Comparison of ENCODE assay signal across 1 cellular context in the genomic region with DNA sequence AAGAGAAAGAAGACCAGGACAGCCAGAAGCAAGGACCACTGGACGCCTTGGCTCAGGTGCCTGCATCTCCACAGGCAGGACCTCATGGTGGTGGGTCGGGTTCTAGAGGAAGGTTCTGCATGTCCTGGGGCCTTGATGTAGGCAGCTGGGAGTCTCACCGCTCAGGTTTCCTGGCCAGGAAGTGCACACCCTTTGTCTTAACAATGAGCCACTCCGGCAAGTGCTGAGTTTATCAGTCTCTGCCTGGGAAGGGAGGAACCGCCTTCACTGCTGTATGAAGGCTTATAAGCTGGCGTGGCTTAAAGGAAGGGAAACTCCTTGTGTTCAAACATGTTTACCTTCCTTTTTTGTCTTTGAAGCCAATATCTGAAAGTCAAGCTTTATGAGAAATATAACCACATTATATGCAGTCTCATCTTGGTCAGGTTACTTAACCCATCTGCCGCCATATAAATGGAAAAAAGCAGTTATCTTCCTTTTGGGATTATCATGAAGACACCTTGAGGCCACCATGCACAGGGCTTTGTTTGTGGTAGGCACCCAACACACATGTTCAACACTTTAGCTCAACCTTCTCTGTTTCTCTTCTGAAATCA.
TF ChIP-seq lines count a peak whose summit lies in the region.

ST6GALNAC1 (minus strand) TSS at position 205 of the 596 bp plus-strand sequence; CDS start at position 86, 119 bp downstream.

TF ChIP-seq in K562, 482 proteins besides CTCF, POLR2A, EP300 and RAD21 (continued from another document and continues in another):
- no peak for TF ChIP-seq EWSR1 (IDR thresholded peaks at IDR 0.05; ENCODE audit: borderline replicate concordance, low read depth, partially characterized antibody)
- no peak for TF ChIP-seq NFIX (CRISPR knock-in tag; IDR thresholded peaks at IDR 0.05; ENCODE audit: low read depth)
- TF ChIP-seq DIDO1 (tag; IDR thresholded peaks at IDR 0.05; ENCODE audit: low read depth): no peak
- no peak for TF ChIP-seq CHCHD3 (CRISPR knock-in tag; IDR thresholded peaks at IDR 0.05)
- no peak for TF ChIP-seq ASH1L (IDR thresholded peaks at IDR 0.05; ENCODE audit: borderline replicate concordance, low read depth, partially characterized antibody)
- 0 out of 2 replicates have a peak, but pooled peaks have one; percentile 29 for TF ChIP-seq NFE2 (IDR thresholded peaks at IDR 0.05; ENCODE audit: low read depth)
- TF ChIP-seq FOXK1 (CRISPR knock-in tag; IDR thresholded peaks at IDR 0.05; ENCODE audit: borderline replicate concordance): 0 out of 2 replicates have a peak, but pooled peaks have one; percentile 26
- 0 out of 2 replicates have a peak, but pooled peaks have one; percentile 70 for TF ChIP-seq ZNF584 (CRISPR knock-in tag; IDR thresholded peaks at IDR 0.05; ENCODE audit: low read depth)
- no peak for TF ChIP-seq ZNF280A (IDR thresholded peaks at IDR 0.05; ENCODE audit: low read depth, partially characterized antibody)
- TF ChIP-seq KDM4B (IDR thresholded peaks at IDR 0.05; ENCODE audit: borderline replicate concordance in 2 of 2, low read depth in 1 of 2): no peak
- TF ChIP-seq ZNF780A (CRISPR knock-in tag; IDR thresholded peaks at IDR 0.05): no peak
- no peak for TF ChIP-seq NR2F6 (CRISPR knock-in tag; IDR thresholded peaks at IDR 0.05)
- no peak for TF ChIP-seq ZNF224 (CRISPR knock-in tag; IDR thresholded peaks at IDR 0.05)
- TF ChIP-seq, protein P1, sequence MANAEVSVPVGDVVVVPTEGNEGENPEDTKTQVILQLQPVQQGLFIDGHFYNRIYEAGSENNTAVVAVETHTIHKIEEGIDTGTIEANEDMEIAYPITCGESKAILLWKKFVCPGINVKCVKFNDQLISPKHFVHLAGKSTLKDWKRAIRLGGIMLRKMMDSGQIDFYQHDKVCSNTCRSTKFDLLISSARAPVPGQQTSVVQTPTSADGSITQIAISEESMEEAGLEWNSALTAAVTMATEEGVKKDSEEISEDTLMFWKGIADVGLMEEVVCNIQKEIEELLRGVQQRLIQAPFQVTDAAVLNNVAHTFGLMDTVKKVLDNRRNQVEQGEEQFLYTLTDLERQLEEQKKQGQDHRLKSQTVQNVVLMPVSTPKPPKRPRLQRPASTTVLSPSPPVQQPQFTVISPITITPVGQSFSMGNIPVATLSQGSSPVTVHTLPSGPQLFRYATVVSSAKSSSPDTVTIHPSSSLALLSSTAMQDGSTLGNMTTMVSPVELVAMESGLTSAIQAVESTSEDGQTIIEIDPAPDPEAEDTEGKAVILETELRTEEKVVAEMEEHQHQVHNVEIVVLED (CRISPR knock-in tag; IDR thresholded peaks at IDR 0.05): peak; percentile 6; the same call in 1 of the 2 replicates
- TF ChIP-seq, protein P2, sequence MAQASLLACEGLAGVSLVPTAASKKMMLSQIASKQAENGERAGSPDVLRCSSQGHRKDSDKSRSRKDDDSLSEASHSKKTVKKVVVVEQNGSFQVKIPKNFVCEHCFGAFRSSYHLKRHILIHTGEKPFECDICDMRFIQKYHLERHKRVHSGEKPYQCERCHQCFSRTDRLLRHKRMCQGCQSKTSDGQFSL (CRISPR knock-in tag; IDR thresholded peaks at IDR 0.05): no peak
- TF ChIP-seq, protein P2 (tag; IDR thresholded peaks at IDR 0.05): peak in 1 of 2 experiments; percentile 61; a peak in 1 of 4 replicates
- TF ChIP-seq USF1 (CRISPR knock-in tag; IDR thresholded peaks at IDR 0.05): no peak
- 0 out of 2 replicates have a peak, but pooled peaks have one; percentile 74 for TF ChIP-seq KLF1 (tag; IDR thresholded peaks at IDR 0.05)
- TF ChIP-seq ZMIZ1 (IDR thresholded peaks at IDR 0.05; ENCODE audit: low read depth in 2 of 2, low read length in 2 of 2): no peak
- no peak for TF ChIP-seq ELF4 (CRISPR knock-in tag; IDR thresholded peaks at IDR 0.05)
- TF ChIP-seq THAP12 (CRISPR knock-in tag; IDR thresholded peaks at IDR 0.05): peak; percentile 91
- peak; percentile 40; the same call in 1 of the 2 replicates for TF ChIP-seq GATAD2B (IDR thresholded peaks at IDR 0.05; ENCODE audit: borderline replicate concordance)
- no peak for TF ChIP-seq ARNT (IDR thresholded peaks at IDR 0.05)
- TF ChIP-seq JUN (IDR thresholded peaks at IDR 0.05; ENCODE audit: borderline replicate concordance, low read depth, low read length): no peak
- no peak for TF ChIP-seq JUN (CRISPR knock-in tag; IDR thresholded peaks at IDR 0.05; ENCODE audit: borderline replicate concordance)
- no peak for TF ChIP-seq PREB (CRISPR knock-in tag; IDR thresholded peaks at IDR 0.05)
- no peak for TF ChIP-seq NR2C1 (IDR thresholded peaks at IDR 0.05)
- TF ChIP-seq NR2C1 (tag; IDR thresholded peaks at IDR 0.05): peak; percentile 56
- peak; percentile 62; the same call in 1 of the 2 replicates for TF ChIP-seq PML (IDR thresholded peaks at IDR 0.05; ENCODE audit: low read length)
- TF ChIP-seq CC2D1A (IDR thresholded peaks at IDR 0.05): no peak
- no peak for TF ChIP-seq ZNF282 (CRISPR knock-in tag; IDR thresholded peaks at IDR 0.05)
- TF ChIP-seq HDAC2 (IDR thresholded peaks at IDR 0.05): no peak
- peak in 1 of 2 experiments; percentile 57; a peak in 2 of 4 replicates for TF ChIP-seq MNT (conservative IDR thresholded peaks at IDR 0.05)
- TF ChIP-seq, protein P3, sequence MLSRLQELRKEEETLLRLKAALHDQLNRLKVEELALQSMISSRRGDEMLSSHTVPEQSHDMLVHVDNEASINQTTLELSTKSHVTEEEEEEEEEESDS (CRISPR knock-in tag; IDR thresholded peaks at IDR 0.05): no peak
- TF ChIP-seq XRCC3 (IDR thresholded peaks at IDR 0.05): no peak
- TF ChIP-seq ZNF445 (CRISPR knock-in tag; IDR thresholded peaks at IDR 0.05; ENCODE audit: low read depth): no peak
- TF ChIP-seq PHB (CRISPR knock-in tag; IDR thresholded peaks at IDR 0.05): no peak
- TF ChIP-seq MXD1 (CRISPR knock-in tag; IDR thresholded peaks at IDR 0.05; ENCODE audit: borderline replicate concordance, poor library complexity, severe bottlenecking): no peak
- no peak for TF ChIP-seq PHF21A (IDR thresholded peaks at IDR 0.05; ENCODE audit: borderline replicate concordance, low read depth)
- TF ChIP-seq ZNF778 (CRISPR knock-in tag; IDR thresholded peaks at IDR 0.05): no peak
- peak; percentile 56; the same call in 1 of the 2 replicates for TF ChIP-seq ZBTB1 (CRISPR knock-in tag; IDR thresholded peaks at IDR 0.05; ENCODE audit: borderline replicate concordance, low read depth)
- peak in 1 of 2 experiments; percentile 49; a peak in 1 of 4 replicates for TF ChIP-seq RCOR1 (IDR thresholded peaks at IDR 0.05; ENCODE audit: borderline replicate concordance in 1 of 2, low read depth in 2 of 2, low read length in 2 of 2)
- TF ChIP-seq, protein P4, sequence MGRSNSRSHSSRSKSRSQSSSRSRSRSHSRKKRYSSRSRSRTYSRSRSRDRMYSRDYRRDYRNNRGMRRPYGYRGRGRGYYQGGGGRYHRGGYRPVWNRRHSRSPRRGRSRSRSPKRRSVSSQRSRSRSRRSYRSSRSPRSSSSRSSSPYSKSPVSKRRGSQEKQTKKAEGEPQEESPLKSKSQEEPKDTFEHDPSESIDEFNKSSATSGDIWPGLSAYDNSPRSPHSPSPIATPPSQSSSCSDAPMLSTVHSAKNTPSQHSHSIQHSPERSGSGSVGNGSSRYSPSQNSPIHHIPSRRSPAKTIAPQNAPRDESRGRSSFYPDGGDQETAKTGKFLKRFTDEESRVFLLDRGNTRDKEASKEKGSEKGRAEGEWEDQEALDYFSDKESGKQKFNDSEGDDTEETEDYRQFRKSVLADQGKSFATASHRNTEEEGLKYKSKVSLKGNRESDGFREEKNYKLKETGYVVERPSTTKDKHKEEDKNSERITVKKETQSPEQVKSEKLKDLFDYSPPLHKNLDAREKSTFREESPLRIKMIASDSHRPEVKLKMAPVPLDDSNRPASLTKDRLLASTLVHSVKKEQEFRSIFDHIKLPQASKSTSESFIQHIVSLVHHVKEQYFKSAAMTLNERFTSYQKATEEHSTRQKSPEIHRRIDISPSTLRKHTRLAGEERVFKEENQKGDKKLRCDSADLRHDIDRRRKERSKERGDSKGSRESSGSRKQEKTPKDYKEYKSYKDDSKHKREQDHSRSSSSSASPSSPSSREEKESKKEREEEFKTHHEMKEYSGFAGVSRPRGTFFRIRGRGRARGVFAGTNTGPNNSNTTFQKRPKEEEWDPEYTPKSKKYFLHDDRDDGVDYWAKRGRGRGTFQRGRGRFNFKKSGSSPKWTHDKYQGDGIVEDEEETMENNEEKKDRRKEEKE (IDR thresholded peaks at IDR 0.05; ENCODE audit: borderline replicate concordance in 1 of 2, control insufficient read depth in 1 of 2, low read depth in 2 of 2, low read length in 1 of 2): no peak
